30 cellular contexts compared by ENCODE assay signal in the genomic region with DNA sequence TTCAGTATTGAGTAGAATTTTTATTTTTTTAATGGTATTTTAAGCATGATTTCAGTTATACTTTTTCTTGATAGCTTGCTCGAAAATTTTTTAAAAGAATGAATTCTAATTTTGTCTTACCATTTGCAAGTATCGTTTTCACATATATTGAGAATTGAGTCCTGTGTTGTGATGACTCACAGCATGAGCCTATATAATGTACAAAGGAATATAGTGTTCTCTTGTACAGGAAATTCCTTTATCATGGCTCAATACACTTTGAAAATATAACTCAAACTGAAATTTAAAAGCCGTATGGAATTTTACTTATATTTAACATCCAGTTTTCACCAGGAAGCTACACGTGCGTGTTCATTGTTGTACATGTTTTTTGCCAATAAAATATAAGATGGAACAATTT.
"Had no signal": no experiment of that assay in that cellular context is flagged by ENCODE, and none has a peak within 500 bp of the region (broad histone marks: within the 10 kb centered on the region; RNA-seq: fewer than 3 reads in every experiment).

No MANE protein-coding gene starts in this region.

- DNase-seq: activated CD4-positive, alpha-beta T cell treated with anti-CD3 and anti-CD28 coated beads for 48 hours; activated CD4-positive, alpha-beta T cell treated with anti-CD3 and anti-CD28 coated beads, Interleukin-2, amount 50 U/mL, for 4 hours; activated CD4-positive, CD25-positive, alpha-beta regulatory T cell treated with anti-CD3 and anti-CD28 coated beads, Interleukin-2, amount 50 U/mL, for 72 hours; activated CD8-positive, alpha-beta memory T cell treated with anti-CD3 and anti-CD28 coated beads, Interleukin-2, amount 50 U/mL, for 48 hours; activated CD8-positive, alpha-beta T cell treated with anti-CD3 and anti-CD28 coated beads, Interleukin-2, amount 10 ng/mL, durations not matched to agents 7 days and 5 days; activated effector memory CD4-positive, alpha-beta T cell treated with Interleukin-2 at 50 U/mL for 16 hours; activated naive CD4-positive, alpha-beta T cell treated with anti-CD3 and anti-CD28 coated beads for 36 hours; activated T-cell treated with anti-CD3 and anti-CD28 coated beads, Interleukin-2, amount 50 U/mL, for 1 hour; amygdala; brain microvascular endothelial cell; caudate nucleus; Kasumi-1; KBM-7; NCI-H1092; NCI-H1436; NCI-H1694 treated with DMSO at 0.1 percent for 48 hours; NCI-H2029 treated with DMSO at 0.1 percent for 48 hours; NCI-H345; NCI-H510A; NCI-H526 treated with DMSO at 0.1 percent for 48 hours; NCI-H82; NK-92 treated with Interleukin-12 subunit alpha and Interleukin-12 subunit beta, amount 100 ng/mL, for 24 hours; OCI-M1; Peyer's patch; SHP77 treated with DMSO at 0.1 percent for 48 hours; T-helper 17 cell; T-helper 9 cell had no signal

- H3K4me1 ChIP-seq: Peyer's patch had no signal

- H3K36me3 Mint-ChIP-seq: activated naive CD8-positive, alpha-beta T cell had no signal

- H3K9me3 ChIP-seq: Peyer's patch had no signal

- H3K27ac ChIP-seq: brain microvascular endothelial cell, Peyer's patch had no signal

- H3K4me1 Mint-ChIP-seq: T-helper 17 cell had no signal

- H3K9me3 Mint-ChIP-seq: activated T-helper 1 cell treated with anti-CD3 and anti-CD28 coated beads, Interleukin-12 subunit alpha, Interleukin-12 subunit beta, Interleukin-2, Interleukin-4 antibody, amounts not matched to agents 30 ng/mL and 10 ng/mL and 1 ng/mL, durations not matched to agents 14 hours and 24 hours and 36 hours had no signal

- H3K36me3 ChIP-seq: brain microvascular endothelial cell, Peyer's patch had no signal

- H3K4me3 ChIP-seq: Peyer's patch had no signal

- H3K27me3 ChIP-seq: brain microvascular endothelial cell, Peyer's patch had no signal

- H3K4me3 Mint-ChIP-seq: activated CD8-positive, alpha-beta T cell treated with anti-CD3 and anti-CD28 coated beads, Interleukin-2, amount 10 ng/mL, durations not matched to agents 7 days and 5 days; activated naive CD4-positive, alpha-beta T cell treated with anti-CD3 and anti-CD28 coated beads for 36 hours; activated naive CD8-positive, alpha-beta T cell; activated T-helper 1 cell treated with anti-CD3 and anti-CD28 coated beads, Interleukin-12 subunit alpha, Interleukin-12 subunit beta, Interleukin-2, Interleukin-4 antibody, amounts not matched to agents 30 ng/mL and 10 ng/mL and 1 ng/mL, durations not matched to agents 14 hours and 24 hours and 36 hours; T-helper 17 cell; WTC11 had no signal

- ATAC-seq: activated CD8-positive, alpha-beta T cell treated with anti-CD3 and anti-CD28 coated beads, Interleukin-2, amount 10 ng/mL, durations not matched to agents 7 days and 5 days; T-helper 17 cell; WTC11 had no signal

- H3K27ac Mint-ChIP-seq: activated CD8-positive, alpha-beta T cell treated with anti-CD3 and anti-CD28 coated beads, Interleukin-2, amount 10 ng/mL, durations not matched to agents 7 days and 5 days; activated naive CD4-positive, alpha-beta T cell treated with anti-CD3 and anti-CD28 coated beads for 36 hours; activated naive CD8-positive, alpha-beta T cell; activated T-helper 1 cell treated with anti-CD3 and anti-CD28 coated beads, Interleukin-12 subunit alpha, Interleukin-12 subunit beta, Interleukin-2, Interleukin-4 antibody, amounts not matched to agents 30 ng/mL and 10 ng/mL and 1 ng/mL, durations not matched to agents 14 hours and 24 hours and 36 hours; T-helper 17 cell; WTC11 had no signal
